ENCODE assay signal across 8 cellular contexts in the genomic region with DNA sequence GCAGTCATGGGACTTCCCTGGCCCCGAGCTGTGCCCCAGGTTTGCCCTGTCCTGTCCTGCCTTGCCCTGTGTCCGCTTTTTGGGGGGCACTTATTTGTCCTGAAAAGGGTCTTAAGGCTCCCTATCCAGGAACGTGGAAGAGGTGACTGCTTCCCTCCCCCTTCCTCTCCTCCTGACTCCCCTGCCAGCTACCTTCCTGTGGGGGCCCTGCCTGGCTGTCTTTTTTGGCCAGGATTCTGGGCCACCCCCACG. TPM values are rescaled to one million over a fixed set of nuclear protein-coding genes. Genes with fewer than 3 reads are reported as not detected.
A peak's percentile ranks its signal among the peaks of the same experiment; 100 is the strongest.
DNase-seq lines count a peak whose midpoint lies in the region; ATAC-seq and TF ChIP-seq lines count a peak whose summit lies in the region.

No MANE protein-coding gene starts in this region.

- peak; percentile 11 for DNase-seq in Caki2 (ENCODE audit: low read depth)
- no peak for DNase-seq in Peyer's patch
- DNase-seq in osteocyte (ENCODE audit: extremely low spot score, unreplicated experiment) = no peak
- no peak for DNase-seq in activated gamma-delta T cell treated with Interleukin-2 at 50 U/mL for 16 hours
- DNase-seq in T1000 (lab: John Stamatoyannopoulos, UW) = no peak
- no peak for DNase-seq in hippocampal formation (lab: John Stamatoyannopoulos, UW)

- TF ChIP-seq POLR2A in Peyer's patch (IDR thresholded peaks at IDR 0.05) = no peak

- H3K9ac ChIP-seq in endocrine pancreas (ENCODE audit: control insufficient read depth, insufficient read depth, low read length) = peak overlapping the region; percentile 75

- peak overlapping the region; percentile 85 for H3K4me3 Mint-ChIP-seq in osteocyte (ENCODE audit: unreplicated experiment)

- no peaks in the 10 kb centered on the region for H3K9me3 Mint-ChIP-seq in osteocyte (ENCODE audit: unreplicated experiment)

- TF ChIP-seq CTCF in Peyer's patch (IDR thresholded peaks at IDR 0.05) (no peak), osteocyte (IDR thresholded peaks at IDR 0.05) (no peak)

- H3K4me3 ChIP-seq in Peyer's patch (peak overlapping the region; percentile 49 to 64 (median 58)), endocrine pancreas (ENCODE audit: control insufficient read depth, insufficient read depth, low read length) (peak overlapping the region; percentile 30)

- H3K4me1 ChIP-seq in Peyer's patch = peaks cover 5 to 28% (median 19%) of the 10 kb centered on the region in 4 donors
- no peaks in the 10 kb centered on the region for H3K4me1 ChIP-seq in endocrine pancreas (ENCODE audit: control insufficient read depth, insufficient read depth, low read length)

- H3K36me3 ChIP-seq in Peyer's patch (no peaks in the 10 kb centered on the region), endocrine pancreas (ENCODE audit: control insufficient read depth, insufficient read depth, low read length) (no peaks in the 10 kb centered on the region)

- H3K9me3 ChIP-seq in Peyer's patch (no peaks in the 10 kb centered on the region), endocrine pancreas (ENCODE audit: control insufficient read depth, low read length) (no peaks in the 10 kb centered on the region)

- ATAC-seq in GM21717 (IDR thresholded peaks at IDR 0.05; ENCODE audit: unreplicated experiment) = no peak

- no peaks in the 10 kb centered on the region for H3K36me3 Mint-ChIP-seq in osteocyte (ENCODE audit: unreplicated experiment)

- no peaks in the 10 kb centered on the region for H3K27me3 Mint-ChIP-seq in osteocyte (ENCODE audit: unreplicated experiment)

- H3K27ac Mint-ChIP-seq in osteocyte (ENCODE audit: unreplicated experiment) = peak overlapping the region; percentile 100

- in situ Hi-C loops in Caki2 (cut with HindIII; ENCODE audit: low pct_unique_long_range_greater_than_20kb, low sequenced_read_pairs) = no loop called here

- H3K27me3 ChIP-seq in Peyer's patch (no peaks in the 10 kb centered on the region), endocrine pancreas (ENCODE audit: control insufficient read depth, insufficient read depth, low read length) (no peaks in the 10 kb centered on the region)

- peak overlapping the region; percentile 95 to 100 (median 98) for H3K27ac ChIP-seq in Peyer's patch

- H3K4me1 Mint-ChIP-seq in osteocyte (ENCODE audit: unreplicated experiment) = peaks cover 59% of the 10 kb centered on the region

RNA-seq across cellular contexts. Expression of a gene that starts 6.5 kb away (rescaled TPM):
- total RNA-seq in Caki2 (2014; rRNA removed; shearing (Covaris generic); ENCODE audit: low replicate concordance) = 0.35 and 1.1 TPM in 2 replicates
- total RNA-seq in Peyer's patch = 100 to 1,000 TPM in 1 of 4 donors, 10 to 100 TPM in 3; 40.6 to 124 (median 55.4) TPM
- 83.4 and 85.3 TPM in 2 replicates for total RNA-seq in osteocyte

Comparison
In these comparisons a context has a peak if more than half of its experiments do, and no peak if none do; other contexts are left out.
1. RNA of a gene that starts 6.5 kb away (total RNA-seq): 83.4 to 85.3 TPM in osteocyte and 40.6 to 124 TPM in Peyer's patch; 0.35 to 1.1 TPM in Caki2; every median in the first group is over 10 times any median in the second.